In the genomic region with DNA sequence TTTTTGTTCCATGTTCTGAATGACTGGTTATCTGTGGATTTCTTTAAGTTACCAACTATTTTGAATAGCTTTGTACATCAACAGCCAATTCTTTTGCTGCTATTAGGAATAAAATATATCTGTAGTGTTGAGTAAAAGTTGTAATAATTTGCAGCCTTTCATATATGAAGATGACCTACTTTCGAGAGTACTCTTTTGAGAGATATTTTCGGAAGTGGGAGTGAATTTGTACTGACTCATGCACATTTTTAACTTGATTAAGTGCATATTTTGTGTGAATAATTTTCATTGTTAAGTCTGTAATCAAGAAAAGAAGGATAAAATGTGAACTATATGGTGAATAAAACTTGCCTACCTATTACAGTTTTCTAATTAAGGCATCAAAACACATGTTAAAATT, we compare ENCODE assay signal across 14 cellular contexts. TPM values are rescaled to one million over a fixed set of nuclear protein-coding genes. Genes with fewer than 3 reads are reported as not detected.
DNase-seq lines count a peak whose midpoint lies in the region; ATAC-seq, FAIRE-seq and TF ChIP-seq lines count a peak whose summit lies in the region.
"Had no signal": no experiment of that assay in that cellular context is flagged by ENCODE, and none has a peak within 500 bp of the region (broad histone marks: within the 10 kb centered on the region; RNA-seq: fewer than 3 reads in every experiment).

No MANE protein-coding gene starts in this region.

- H3K9me3 ChIP-seq in CD4-positive, CD25-positive, alpha-beta regulatory T cell (ENCODE audit: control insufficient read depth in 2 of 2, low read length in 2 of 2): no peaks in the 10 kb centered on the region
- no peaks in the 10 kb centered on the region for H3K9me3 ChIP-seq in astrocyte (ENCODE audit: insufficient read depth, low read depth, low read length)
- no peaks in the 10 kb centered on the region for H3K9me3 ChIP-seq in transverse colon
- H3K9me3 ChIP-seq: A549, SJSA1 had no signal

- peaks cover 9% of the 10 kb centered on the region for H3K4me1 ChIP-seq in CD4-positive, CD25-positive, alpha-beta regulatory T cell (ENCODE audit: control insufficient read depth, insufficient read depth, low read length, poor library complexity, severe bottlenecking)
- H3K4me1 ChIP-seq in KMS-11 (ENCODE audit: low read depth, poor library complexity, severe bottlenecking) (peaks cover 29% of the 10 kb centered on the region), astrocyte (ENCODE audit: insufficient read depth, low read length) (no peaks in the 10 kb centered on the region), transverse colon (no peaks in the 10 kb centered on the region)
- H3K4me1 ChIP-seq: A549, SJSA1 had no signal

- TF ChIP-seq CTCF in KMS-11 (conservative IDR thresholded peaks at IDR 0.05; ENCODE audit: low read depth, low read length) (no peak), astrocyte (IDR thresholded peaks at IDR 0.05; ENCODE audit: insufficient read depth, low read depth, low read length) (no peak), transverse colon (IDR thresholded peaks at IDR 0.05) (no peak)

- no peak overlapping the region for H3K27ac ChIP-seq in CD4-positive, CD25-positive, alpha-beta regulatory T cell (ENCODE audit: insufficient read depth, low read length, poor library complexity, severe bottlenecking)
- H3K27ac ChIP-seq in KMS-11: peak overlapping the region; percentile 50
- no peak overlapping the region for H3K27ac ChIP-seq in astrocyte (ENCODE audit: low read depth, low read length)
- H3K27ac ChIP-seq in transverse colon: no peak overlapping the region
- H3K27ac ChIP-seq: A549, HL-60, PC-9, SJSA1 had no signal

- no peaks in the 10 kb centered on the region for H3K27me3 ChIP-seq in CD4-positive, CD25-positive, alpha-beta regulatory T cell (ENCODE audit: control insufficient read depth, insufficient read depth, low read length)
- no peaks in the 10 kb centered on the region for H3K27me3 ChIP-seq in KMS-11 (ENCODE audit: insufficient read depth, low read depth)
- no peaks in the 10 kb centered on the region for H3K27me3 ChIP-seq in astrocyte (ENCODE audit: insufficient read depth, low read length)
- H3K27me3 ChIP-seq in transverse colon: no peaks in the 10 kb centered on the region
- H3K27me3 ChIP-seq: SJSA1 had no signal

- no peak for TF ChIP-seq POLR2A in transverse colon (IDR thresholded peaks at IDR 0.05)

- H3K27ac Mint-ChIP-seq in CD4-positive, CD25-positive, alpha-beta regulatory T cell: peak overlapping the region in 2 of 3 donors; percentile 66 to 80
- no peak overlapping the region for H3K27ac Mint-ChIP-seq in astrocyte (ENCODE audit: unreplicated experiment)
- H3K27ac Mint-ChIP-seq in activated naive CD8-positive, alpha-beta T cell treated with anti-CD3 and anti-CD28 coated beads for 36 hours: no peak overlapping the region

- peaks cover 50% of the 10 kb centered on the region for H3K36me3 Mint-ChIP-seq in CD4-positive, CD25-positive, alpha-beta regulatory T cell
- no peaks in the 10 kb centered on the region for H3K36me3 Mint-ChIP-seq in astrocyte (ENCODE audit: low read depth, unreplicated experiment)
- H3K36me3 Mint-ChIP-seq in activated naive CD8-positive, alpha-beta T cell treated with anti-CD3 and anti-CD28 coated beads for 36 hours: peaks cover 13% of the 10 kb centered on the region

- H3K4me1 Mint-ChIP-seq in CD4-positive, CD25-positive, alpha-beta regulatory T cell: peaks cover 6 to 31% (median 15%) of the 10 kb centered on the region in 4 donors
- no peaks in the 10 kb centered on the region for H3K4me1 Mint-ChIP-seq in astrocyte (ENCODE audit: low read depth, unreplicated experiment)
- H3K4me1 Mint-ChIP-seq in activated naive CD8-positive, alpha-beta T cell treated with anti-CD3 and anti-CD28 coated beads for 36 hours: peaks cover 4% of the 10 kb centered on the region

- peaks cover 55% of the 10 kb centered on the region for H3K36me3 ChIP-seq in CD4-positive, CD25-positive, alpha-beta regulatory T cell (ENCODE audit: control insufficient read depth, insufficient read depth, low read length)
- H3K36me3 ChIP-seq in KMS-11 (ENCODE audit: insufficient read depth): no peaks in the 10 kb centered on the region
- peaks cover 6% of the 10 kb centered on the region for H3K36me3 ChIP-seq in astrocyte (ENCODE audit: insufficient read depth, low read length)
- H3K36me3 ChIP-seq in transverse colon: peaks cover 0 to 7% (median 0%) of the 10 kb centered on the region in 4 donors

- no peaks in the 10 kb centered on the region for H3K79me2 ChIP-seq in KMS-11 (ENCODE audit: insufficient read depth, low read depth)
- no peaks in the 10 kb centered on the region for H3K79me2 ChIP-seq in astrocyte (ENCODE audit: insufficient read depth, low read length)

- H3K27me3 Mint-ChIP-seq in CD4-positive, CD25-positive, alpha-beta regulatory T cell: no peaks in the 10 kb centered on the region
- no peaks in the 10 kb centered on the region for H3K27me3 Mint-ChIP-seq in astrocyte (ENCODE audit: low read depth, unreplicated experiment)
- no peaks in the 10 kb centered on the region for H3K27me3 Mint-ChIP-seq in activated naive CD8-positive, alpha-beta T cell treated with anti-CD3 and anti-CD28 coated beads for 36 hours

- peak overlapping the region; percentile 7 for H3K4me3 ChIP-seq in CD4-positive, CD25-positive, alpha-beta regulatory T cell (ENCODE audit: low read depth, low read length)
- H3K4me3 ChIP-seq in KMS-11 (IDR thresholded peaks at IDR 0.05; ENCODE audit: insufficient read depth, low read depth, low read length) (no peak overlapping the region), astrocyte (ENCODE audit: insufficient read depth, low read depth, low read length) (no peak overlapping the region), transverse colon (no peak overlapping the region)
- H3K4me3 ChIP-seq: A549, PC-9, SJSA1 had no signal

- ATAC-seq in CD4-positive, CD25-positive, alpha-beta regulatory T cell (ENCODE audit: low read depth in 2 of 2): no peak
- ATAC-seq in GM21717 (IDR thresholded peaks at IDR 0.05; ENCODE audit: unreplicated experiment): no peak
- ATAC-seq: A549 had no signal

- no peak overlapping the region for H3K9ac ChIP-seq in KMS-11
- no peak overlapping the region for H3K9ac ChIP-seq in astrocyte (ENCODE audit: low read length)

- H3K4me2 ChIP-seq in KMS-11: peak overlapping the region; percentile 31; the same call in 1 of the 2 replicates
- no peak overlapping the region for H3K4me2 ChIP-seq in astrocyte (ENCODE audit: low read length)
- H3K4me2 ChIP-seq: A549, PC-9 had no signal

- no peaks in the 10 kb centered on the region for H4K20me1 ChIP-seq in KMS-11 (ENCODE audit: insufficient read depth)
- no peaks in the 10 kb centered on the region for H4K20me1 ChIP-seq in astrocyte (ENCODE audit: insufficient read depth, low read length)

- no peak for TF ChIP-seq EP300 in transverse colon (IDR thresholded peaks at IDR 0.05; ENCODE audit: low read depth)

- 80 to 84% methylated on average over 2 of the region's 2 CpGs for WGBS in transverse colon (ENCODE audit: low coverage in 1 of 2), 2 donors

- intact Hi-C loops in transverse colon (cut with DNase I; ENCODE audit: low total_unique reads): no loop called here

- no peaks in the 10 kb centered on the region for H3K9me3 Mint-ChIP-seq in CD4-positive, CD25-positive, alpha-beta regulatory T cell
- no peaks in the 10 kb centered on the region for H3K9me3 Mint-ChIP-seq in astrocyte (ENCODE audit: unreplicated experiment)
- no peaks in the 10 kb centered on the region for H3K9me3 Mint-ChIP-seq in activated naive CD8-positive, alpha-beta T cell treated with anti-CD3 and anti-CD28 coated beads for 36 hours

- peak overlapping the region in 3 of 4 donors; percentile 9 to 63 (median 39) for H3K4me3 Mint-ChIP-seq in CD4-positive, CD25-positive, alpha-beta regulatory T cell
- H3K4me3 Mint-ChIP-seq in astrocyte (ENCODE audit: unreplicated experiment): no peak overlapping the region
- H3K4me3 Mint-ChIP-seq in activated naive CD8-positive, alpha-beta T cell treated with anti-CD3 and anti-CD28 coated beads for 36 hours: no peak overlapping the region

- FAIRE-seq in astrocyte (lab: Jason Lieb, UNC): no peak
- FAIRE-seq: A549, HTR-8/SVneo had no signal

- in situ Hi-C loops in transverse colon (cut with MboI; ENCODE audit: low pct_ligation_motif_present in 1 of 4, low pct_unique_long_range_greater_than_20kb in 1 of 4, low sequenced_read_pairs in 3 of 4): no loop called here

- no peak for DNase-seq in CD4-positive, CD25-positive, alpha-beta regulatory T cell
- DNase-seq in astrocyte (ENCODE audit: low read depth) (peak; percentile 23), putamen (ENCODE audit: low spot score) (peak; percentile 37), transverse colon (no peak)
- DNase-seq in activated naive CD8-positive, alpha-beta T cell treated with anti-CD3 and anti-CD28 coated beads for 36 hours: no peak
- DNase-seq: AML-193, HCEC 1CT, PC-9 had no signal

- H2AFZ ChIP-seq in KMS-11 (ENCODE audit: low read depth) (no peak overlapping the region), astrocyte (ENCODE audit: low read depth, low read length) (no peak overlapping the region)
- H2AFZ ChIP-seq: PC-9 had no signal

RNA-seq across cellular contexts. Expression of gene L3MBTL3, which starts 51.9 kb away (rescaled TPM):
- total RNA-seq in CD4-positive, CD25-positive, alpha-beta regulatory T cell: 66.4 TPM
- polyA plus RNA-seq in CD4-positive, CD25-positive, alpha-beta regulatory T cell: 10 to 100 TPM in 1 of 4 donors, 1 to 10 TPM in 3; 5.2 to 10.7 (median 6.6) TPM
- total RNA-seq in astrocyte: 19.2 and 22.2 TPM in 2 replicates
- 10 to 100 TPM in 3 of 4 donors, 1 to 10 TPM in 1; 8.1 to 57.6 (median 21.9) TPM for total RNA-seq in transverse colon
- 10 to 100 TPM; 11.1 to 12.9 TPM for total RNA-seq in activated naive CD8-positive, alpha-beta T cell treated with anti-CD3 and anti-CD28 coated beads for 36 hours

Comparison
In these comparisons a context has a peak if more than half of its experiments do, and no peak if none do; other contexts are left out.
1. DNase-seq: peak in astrocyte (single experiment) and putamen (single experiment); none in CD4-positive, CD25-positive, alpha-beta regulatory T cell (0 of 3), transverse colon (single experiment) and activated naive CD8-positive, alpha-beta T cell treated with anti-CD3 and anti-CD28 coated beads for 36 hours (single experiment).
2. H3K27ac Mint-ChIP-seq: peak in CD4-positive, CD25-positive, alpha-beta regulatory T cell (2 of 3); none in astrocyte (single experiment) and activated naive CD8-positive, alpha-beta T cell treated with anti-CD3 and anti-CD28 coated beads for 36 hours (single experiment).
3. H3K4me3 Mint-ChIP-seq: peak in CD4-positive, CD25-positive, alpha-beta regulatory T cell (3 of 4); none in astrocyte (single experiment) and activated naive CD8-positive, alpha-beta T cell treated with anti-CD3 and anti-CD28 coated beads for 36 hours (single experiment).